Comparison of ENCODE assay signal across 8 cellular contexts in the genomic region with DNA sequence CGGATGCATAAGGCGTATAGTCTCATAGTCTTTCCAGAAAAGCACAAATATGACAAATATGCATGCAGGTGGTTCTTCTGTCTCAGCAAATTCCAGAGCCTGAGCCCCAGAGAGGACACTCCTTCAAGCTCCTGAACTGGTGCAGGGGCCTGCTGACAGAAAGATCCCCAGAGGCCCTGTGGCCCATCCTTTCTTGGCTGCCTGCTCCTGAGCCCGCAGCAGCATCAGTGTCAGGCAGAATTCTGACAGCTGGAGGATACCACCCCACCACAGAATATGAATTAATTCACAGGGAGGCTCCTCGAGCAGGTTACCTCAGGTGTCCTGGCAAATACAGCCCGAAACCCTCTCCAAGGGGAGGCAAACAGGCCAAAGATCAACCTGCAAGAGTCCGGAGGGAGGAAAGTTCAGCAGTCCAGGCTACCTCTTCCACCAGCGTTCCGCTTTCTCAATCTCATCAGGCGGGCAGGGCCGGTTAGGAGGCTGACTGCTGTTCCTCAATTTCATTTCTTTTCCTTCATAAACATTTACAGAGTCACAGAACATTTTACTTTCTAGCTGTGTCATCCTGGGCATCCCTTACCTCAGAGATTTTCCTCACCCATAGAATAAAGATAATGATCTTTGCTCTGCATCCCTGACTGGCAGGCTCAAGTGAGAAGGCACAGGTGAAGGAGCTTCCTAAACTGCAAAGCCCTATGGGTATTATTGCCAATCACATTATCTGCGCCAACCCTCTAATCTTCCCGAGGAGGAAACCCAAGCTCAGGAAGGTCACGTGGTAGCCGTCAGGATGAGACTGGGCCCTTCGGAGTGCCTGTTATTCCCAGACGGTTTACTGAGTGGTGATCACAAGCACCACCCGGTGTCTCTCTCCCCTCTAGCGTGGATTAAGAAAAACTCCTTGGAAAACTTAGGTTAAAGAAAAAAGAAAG. TPM values are rescaled to one million over a fixed set of nuclear protein-coding genes. Genes with fewer than 3 reads are reported as not detected.
A peak's percentile ranks its signal among the peaks of the same experiment; 100 is the strongest.
DNase-seq lines count a peak whose midpoint lies in the region; ATAC-seq, FAIRE-seq and TF ChIP-seq lines count a peak whose summit lies in the region.

No MANE protein-coding gene starts in this region.

- peak overlapping the region; percentile 92 to 96 for H3K4me3 Mint-ChIP-seq in effector memory CD8-positive, alpha-beta T cell
- H3K4me3 Mint-ChIP-seq in naive B cell, result peak overlapping the region; percentile 94 to 100 (median 98)

- H3K27me3 ChIP-seq in OCI-LY1 (ENCODE audit: insufficient read depth, low read length), result no peaks in the 10 kb centered on the region

- peaks cover 33 to 47% of the 10 kb centered on the region in 2 donors for H3K4me1 Mint-ChIP-seq in effector memory CD8-positive, alpha-beta T cell (ENCODE audit: low read depth in 2 of 2)
- peaks cover 26 to 57% (median 47%) of the 10 kb centered on the region in 3 donors for H3K4me1 Mint-ChIP-seq in naive B cell

- H3K9ac ChIP-seq in OCI-LY1 (ENCODE audit: low read length), result peak overlapping the region; percentile 99

- peak overlapping the region; percentile 93 to 97 for H3K27ac Mint-ChIP-seq in effector memory CD8-positive, alpha-beta T cell
- peak overlapping the region; percentile 39 to 99 (median 97) for H3K27ac Mint-ChIP-seq in naive B cell

- no peak for ATAC-seq in effector memory CD8-positive, alpha-beta T cell (replicated peaks)
- ATAC-seq in naive B cell (ENCODE audit: low read depth in 2 of 2) (no peak), GM21528 (IDR thresholded peaks at IDR 0.05; ENCODE audit: low FRiP score, unreplicated experiment) (no peak)

- no peaks in the 10 kb centered on the region for H4K20me1 ChIP-seq in OCI-LY1 (ENCODE audit: insufficient read depth, low read length)

- H3K4me3 ChIP-seq in GM08714 (ENCODE audit: low read length) (peak overlapping the region; percentile 79), OCI-LY1 (ENCODE audit: low read depth, low read length, poor library complexity, severe bottlenecking) (peak overlapping the region; percentile 95)

- DNase-seq in effector memory CD8-positive, alpha-beta T cell, result no peak
- DNase-seq in naive B cell (no peak), HTR-8/SVneo (ENCODE audit: insufficient read length, low spot score) (no peak), NCI-H128 (lab: John Stamatoyannopoulos, UW; ENCODE audit: unreplicated experiment) (no peak)
- DNase-seq in effector CD8-positive, alpha-beta T cell (lab: John Stamatoyannopoulos, UW), result no peak

- H3K4me1 ChIP-seq in OCI-LY1 (ENCODE audit: insufficient read depth, low read length, severe bottlenecking), result peaks cover 18% of the 10 kb centered on the region

- no peaks in the 10 kb centered on the region for H3K9me2 ChIP-seq in OCI-LY1 (ENCODE audit: low read depth, low read length)

- no peaks in the 10 kb centered on the region for H3K9me3 Mint-ChIP-seq in effector memory CD8-positive, alpha-beta T cell
- no peaks in the 10 kb centered on the region for H3K9me3 Mint-ChIP-seq in naive B cell

- H3K79me2 ChIP-seq in OCI-LY1 (ENCODE audit: insufficient read depth, low read length), result peaks cover 17% of the 10 kb centered on the region

- H3K4me2 ChIP-seq in OCI-LY1 (ENCODE audit: low read length), result peak overlapping the region; percentile 89

- H3K36me3 ChIP-seq in OCI-LY1 (ENCODE audit: insufficient read depth, low read length), result no peaks in the 10 kb centered on the region; the same call in 1 of the 2 replicates

- FAIRE-seq in HTR-8/SVneo (lab: Jason Lieb, UNC), result no peak

- H3K27me3 Mint-ChIP-seq in effector memory CD8-positive, alpha-beta T cell, result no peaks in the 10 kb centered on the region
- no peaks in the 10 kb centered on the region for H3K27me3 Mint-ChIP-seq in naive B cell

- no peak overlapping the region for H2AFZ ChIP-seq in OCI-LY1 (ENCODE audit: low read length)

- H3K36me3 Mint-ChIP-seq in effector memory CD8-positive, alpha-beta T cell (ENCODE audit: insufficient read depth), result peaks cover 40% of the 10 kb centered on the region
- H3K36me3 Mint-ChIP-seq in naive B cell, result peaks cover 0 to 21% of the 10 kb centered on the region in 2 donors

- H3K9me3 ChIP-seq in OCI-LY1 (ENCODE audit: low read length), result no peaks in the 10 kb centered on the region

- no peaks in the 10 kb centered on the region for H3F3A ChIP-seq in OCI-LY1 (ENCODE audit: insufficient read depth, low read length)

- no peak for TF ChIP-seq CTCF in OCI-LY1 (IDR thresholded peaks at IDR 0.05; ENCODE audit: low read length)

- no peak overlapping the region for H3K27ac ChIP-seq in OCI-LY1 (ENCODE audit: low read depth, low read length, poor library complexity, severe bottlenecking)

RNA-seq across cellular contexts. Expression of a gene that starts 1.4 kb away (rescaled TPM):
- 10 to 100 TPM; 15.7 to 28.4 (median 18.6) TPM for polyA plus RNA-seq in naive B cell (ENCODE audit: low read depth in 6 of 6)
